Comparison of ENCODE assay signal across 39 cellular contexts in genomic region chr11:97143463-97143862, GRCh38.
"Had no signal": no experiment of that assay in that cellular context is flagged by ENCODE, and none has a peak within 500 bp of the region (broad histone marks: within the 10 kb centered on the region; RNA-seq: fewer than 3 reads in every experiment).

No MANE protein-coding gene starts in this region.

- H3K9me3 ChIP-seq: Peyer's patch, SJSA1, SK-N-SH had no signal

- H3K36me3 ChIP-seq: brain microvascular endothelial cell, Peyer's patch, SJSA1, WERI-Rb-1 had no signal

- H3K9me3 Mint-ChIP-seq: activated CD4-positive, alpha-beta memory T cell treated with anti-CD3 and anti-CD28 coated beads, Interleukin-2, amount 10 ng/mL, durations not matched to agents 7 days and 5 days had no signal

- H3K27me3 ChIP-seq: brain microvascular endothelial cell, Peyer's patch, SJSA1 had no signal

- H3K4me1 Mint-ChIP-seq: activated CD4-positive, alpha-beta memory T cell treated with anti-CD3 and anti-CD28 coated beads, Interleukin-2, amount 10 ng/mL, durations not matched to agents 7 days and 5 days; activated CD8-positive, alpha-beta memory T cell treated with anti-CD3 and anti-CD28 coated beads, Interleukin-2, amount 10 ng/mL, durations not matched to agents 7 days and 5 days; activated naive CD4-positive, alpha-beta T cell treated with anti-CD3 and anti-CD28 coated beads, Interleukin-2, amount 10 ng/mL, durations not matched to agents 7 days and 5 days had no signal

- H3K27me3 Mint-ChIP-seq: activated CD4-positive, alpha-beta memory T cell treated with anti-CD3 and anti-CD28 coated beads, Interleukin-2, amount 10 ng/mL, durations not matched to agents 7 days and 5 days; activated CD8-positive, alpha-beta memory T cell treated with anti-CD3 and anti-CD28 coated beads, Interleukin-2, amount 10 ng/mL, durations not matched to agents 7 days and 5 days; activated naive CD4-positive, alpha-beta T cell treated with anti-CD3 and anti-CD28 coated beads, Interleukin-2, amount 10 ng/mL, durations not matched to agents 7 days and 5 days; activated naive CD8-positive, alpha-beta T cell had no signal

- H3K4me1 ChIP-seq: Peyer's patch, SJSA1 had no signal

- H3K4me3 ChIP-seq: Peyer's patch, SJSA1 had no signal

- H3K4me3 Mint-ChIP-seq: activated CD4-positive, alpha-beta memory T cell treated with anti-CD3 and anti-CD28 coated beads, Interleukin-2, amount 10 ng/mL, durations not matched to agents 7 days and 5 days; activated CD8-positive, alpha-beta memory T cell treated with anti-CD3 and anti-CD28 coated beads, Interleukin-2, amount 10 ng/mL, durations not matched to agents 7 days and 5 days; activated naive CD4-positive, alpha-beta T cell treated with anti-CD3 and anti-CD28 coated beads, Interleukin-2, amount 10 ng/mL, durations not matched to agents 7 days and 5 days; activated naive CD8-positive, alpha-beta T cell had no signal

- ATAC-seq: activated CD8-positive, alpha-beta memory T cell treated with anti-CD3 and anti-CD28 coated beads, Interleukin-2, amount 10 ng/mL, durations not matched to agents 7 days and 5 days; PC-3 had no signal

- H3K27ac Mint-ChIP-seq: activated CD4-positive, alpha-beta memory T cell treated with anti-CD3 and anti-CD28 coated beads, Interleukin-2, amount 10 ng/mL, durations not matched to agents 7 days and 5 days; activated CD8-positive, alpha-beta memory T cell treated with anti-CD3 and anti-CD28 coated beads, Interleukin-2, amount 10 ng/mL, durations not matched to agents 7 days and 5 days; activated naive CD4-positive, alpha-beta T cell treated with anti-CD3 and anti-CD28 coated beads, Interleukin-2, amount 10 ng/mL, durations not matched to agents 7 days and 5 days; activated naive CD8-positive, alpha-beta T cell had no signal

- H3K27ac ChIP-seq: brain microvascular endothelial cell, Peyer's patch, SJSA1, WERI-Rb-1 had no signal

- DNase-seq: activated CD4-positive, alpha-beta memory T cell treated with anti-CD3 and anti-CD28 coated beads, Interleukin-2, amount 10 ng/mL, durations not matched to agents 7 days and 5 days; activated CD4-positive, alpha-beta T cell treated with anti-CD3 and anti-CD28 coated beads for 1 hour; activated CD4-positive, alpha-beta T cell treated with anti-CD3 and anti-CD28 coated beads for 48 hours; activated CD4-positive, CD25-positive, alpha-beta regulatory T cell; activated CD8-positive, alpha-beta memory T cell treated with anti-CD3 and anti-CD28 coated beads for 24 hours; activated CD8-positive, alpha-beta memory T cell treated with anti-CD3 and anti-CD28 coated beads, Interleukin-2, amount 10 ng/mL, durations not matched to agents 7 days and 5 days; activated CD8-positive, alpha-beta memory T cell treated with anti-CD3 and anti-CD28 coated beads, Interleukin-2, amount 50 U/mL, for 48 hours; activated effector memory CD4-positive, alpha-beta T cell treated with Interleukin-2 at 50 U/mL for 16 hours; activated naive CD4-positive, alpha-beta T cell treated with anti-CD3 and anti-CD28 coated beads, Interleukin-2, amount 10 ng/mL, durations not matched to agents 7 days and 5 days; activated T-cell treated with anti-CD3 and anti-CD28 coated beads, Interleukin-2, amount 50 U/mL, for 48 hours; amniotic stem cell; aorta; brain microvascular endothelial cell; central memory CD4-positive, alpha-beta T cell; KG1; MM.1S; NCI-H1048; NCI-H1105 treated with DMSO at 0.1 percent for 48 hours; NCI-H1436; NCI-H1694; NCI-H1930; NCI-H2081 treated with DMSO at 0.1 percent for 48 hours; NCI-H226; NCI-H446 treated with DMSO at 0.1 percent for 48 hours; NCI-H524; NCI-H69; NCI-H82; PC-3; Peyer's patch; RPMI8226; SHP77 treated with DMSO at 0.1 percent for 48 hours; SK-N-SH; SW 1271; T-helper 1 cell; T-helper 2 cell; T-helper 9 cell; WERI-Rb-1 had no signal

- H3K36me3 Mint-ChIP-seq: activated CD8-positive, alpha-beta memory T cell treated with anti-CD3 and anti-CD28 coated beads, Interleukin-2, amount 10 ng/mL, durations not matched to agents 7 days and 5 days; activated naive CD4-positive, alpha-beta T cell treated with anti-CD3 and anti-CD28 coated beads, Interleukin-2, amount 10 ng/mL, durations not matched to agents 7 days and 5 days; activated naive CD8-positive, alpha-beta T cell had no signal
